ENCODE assay signal across 24 cellular contexts in the genomic region with DNA sequence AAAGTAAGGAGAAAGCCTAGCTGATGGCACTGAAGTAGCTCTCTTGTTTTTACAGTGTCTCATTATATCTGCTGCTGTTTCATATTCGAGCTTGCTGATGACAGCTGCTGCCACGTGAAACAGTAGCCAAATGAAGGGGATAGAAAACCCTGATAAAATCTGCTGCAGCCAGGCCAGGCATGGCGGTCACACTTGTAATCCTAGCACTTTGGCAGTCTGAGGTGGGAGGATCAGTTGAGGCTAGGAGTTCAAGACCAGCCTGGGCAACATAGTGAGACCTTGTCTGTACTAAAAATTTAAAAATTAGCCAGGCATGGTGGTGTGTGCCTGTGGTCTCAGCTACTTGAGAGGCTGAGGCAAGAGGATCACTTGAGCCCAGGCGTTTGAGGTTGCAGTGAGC. TPM values are rescaled to one million over a fixed set of nuclear protein-coding genes. Genes with fewer than 3 reads are reported as not detected.
"Had no signal": no experiment of that assay in that cellular context is flagged by ENCODE, and none has a peak within 500 bp of the region (broad histone marks: within the 10 kb centered on the region; RNA-seq: fewer than 3 reads in every experiment).

No MANE protein-coding gene starts in this region.

- FAIRE-seq: HepG2, RCC 7860 had no signal

- ATAC-seq: HepG2 had no signal

- H3K27ac ChIP-seq: RWPE1 had no signal

- H3K27me3 ChIP-seq: MG63 had no signal

- H3K4me3 ChIP-seq: MG63 had no signal

- DNase-seq: IMR-90, Karpas-422, KG1, MG63, NCI-H1092, NCI-H1105 treated with DMSO at 0.1 percent for 48 hours, NCI-H1417 treated with DMSO at 0.1 percent for 48 hours, NCI-H146, NCI-H1694 treated with DMSO at 0.1 percent for 48 hours, NCI-H1930, NCI-H2081, NCI-H2107, NCI-H2227 treated with DMSO at 0.1 percent for 48 hours, NCI-H524, NCI-H526 treated with DMSO at 0.1 percent for 48 hours, NCI-H748 treated with DMSO at 0.1 percent for 48 hours, SHP77, SK-N-SH had no signal

- H3K9me3 ChIP-seq: MG63, SK-N-SH had no signal

RNA-seq across cellular contexts. Expression of a gene that starts 21.3 kb away (rescaled TPM):
- total RNA-seq: SK-MEL-5 had no signal

RNA-seq across cellular contexts. Expression of a gene that starts 25.1 kb away (rescaled TPM):
- total RNA-seq: HT-29, IMR-90, NCI-H460, SK-MEL-5 had no signal
- polyA plus RNA-seq: IMR-90 had no signal
